ENCODE assay signal across 15 cellular contexts in the genomic region with DNA sequence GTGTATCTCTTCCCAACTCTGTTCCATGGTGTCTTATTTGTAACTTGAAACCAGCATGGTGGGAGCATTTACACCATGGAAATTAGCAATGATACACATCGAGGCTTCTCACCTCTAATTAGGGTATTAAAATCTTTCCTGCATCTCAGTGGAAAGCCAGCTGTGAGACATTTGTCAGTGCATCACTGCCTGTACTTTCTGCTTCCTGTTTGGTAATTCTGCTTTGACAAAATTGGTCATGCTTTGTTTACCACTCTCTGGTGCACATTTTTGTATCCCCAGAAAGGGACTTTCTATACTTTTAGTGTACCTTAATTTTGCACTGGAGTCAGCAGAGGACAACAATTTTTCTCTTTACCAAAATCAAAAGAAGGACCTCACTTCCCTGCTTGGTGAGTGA.
DNase-seq lines count a peak whose midpoint lies in the region; ATAC-seq, FAIRE-seq and TF ChIP-seq lines count a peak whose summit lies in the region.
"Had no signal": no experiment of that assay in that cellular context is flagged by ENCODE, and none has a peak within 500 bp of the region (broad histone marks: within the 10 kb centered on the region; RNA-seq: fewer than 3 reads in every experiment).

No MANE protein-coding gene starts in this region.

- no peaks in the 10 kb centered on the region for H3K9me1 ChIP-seq in endothelial cell of umbilical vein (replicated peaks; ENCODE audit: control insufficient read depth, extremely low read depth, insufficient read depth, low read length)

- H3K9me3 Mint-ChIP-seq in GM23338 = no peaks in the 10 kb centered on the region
- H3K9me3 Mint-ChIP-seq: activated T-cell treated with anti-CD3 and anti-CD28 coated beads, Interleukin-2, amount 50 U/mL, for 4 hours; T-helper 2 cell treated with Interferon-gamma antibody and Interleukin-4, amounts not matched to agents 5 μg/mL and 100 μg/mL, for 36 hours had no signal

- H3K27ac ChIP-seq in endothelial cell of umbilical vein (ENCODE audit: insufficient read depth, low read depth, low read length) (no peak overlapping the region), GM23338 (ENCODE audit: low read depth) (no peak overlapping the region)
- H3K27ac ChIP-seq: foreskin keratinocyte had no signal

- BruUV-seq in endothelial cell of umbilical vein (replicated peaks; lab: Mats Ljungman, UMichigan) = no TSS peak

- DNase-seq in endothelial cell of umbilical vein (ENCODE audit: low read depth, low spot score) = no peak
- no peak for DNase-seq in DMS 273 treated with DMSO at 0.1 percent for 48 hours (lab: John Stamatoyannopoulos, UW)
- DNase-seq in NCI-H2227 treated with DMSO at 0.1 percent for 48 hours (lab: John Stamatoyannopoulos, UW) = no peak
- DNase-seq in GM23338 (ENCODE audit: low spot score) = no peak
- no peak for DNase-seq in GM13976 (ENCODE audit: low spot score)
- DNase-seq: activated T-cell treated with anti-CD3 and anti-CD28 coated beads, Interleukin-2, amount 50 U/mL, for 4 hours; cerebellar nuclear complex; foreskin keratinocyte; H7; MG63; retina had no signal

- POLR2A ChIA-PET in endothelial cell of umbilical vein (lab: Charles Lee) = no interaction called here

- ATAC-seq in GM18867 (IDR thresholded peaks at IDR 0.05; ENCODE audit: unreplicated experiment) (peak; percentile 92), GM21528 (IDR thresholded peaks at IDR 0.05; ENCODE audit: low FRiP score, unreplicated experiment) (peak; percentile 81), HG03135 (IDR thresholded peaks at IDR 0.05; ENCODE audit: unreplicated experiment) (peak; percentile 79), GM23338 (no peak)
- ATAC-seq: activated T-cell treated with anti-CD3 and anti-CD28 coated beads, Interleukin-2, amount 50 U/mL, for 4 hours; foreskin keratinocyte had no signal

- TF ChIP-seq POLR2A in endothelial cell of umbilical vein (IDR thresholded peaks at IDR 0.05; ENCODE audit: low read depth, low read length) = no peak

- H2AFZ ChIP-seq in endothelial cell of umbilical vein (ENCODE audit: low read depth, low read length) (peak overlapping the region; percentile 48), GM23338 (no peak overlapping the region)

- no peaks in the 10 kb centered on the region for H3K27me3 ChIP-seq in endothelial cell of umbilical vein (ENCODE audit: control insufficient read depth in 2 of 2, insufficient read depth in 2 of 2, low read length in 2 of 2)
- H3K27me3 ChIP-seq in GM23338 (ENCODE audit: insufficient read depth) = no peaks in the 10 kb centered on the region
- H3K27me3 ChIP-seq: foreskin keratinocyte, MG63 had no signal

- intact Hi-C loops in endothelial cell of umbilical vein (cut with micrococcal nuclease) = no loop called here

- no peak for FAIRE-seq in endothelial cell of umbilical vein (lab: Jason Lieb, UNC)

- in situ Hi-C loops in GM13976 (cut with MboI; ENCODE audit: low sequenced_read_pairs, unreplicated experiment) = no loop called here

- no peak overlapping the region for H3K4me3 Mint-ChIP-seq in GM23338
- H3K4me3 Mint-ChIP-seq: activated T-cell treated with anti-CD3 and anti-CD28 coated beads, Interleukin-2, amount 50 U/mL, for 4 hours; T-helper 2 cell treated with Interferon-gamma antibody and Interleukin-4, amounts not matched to agents 5 μg/mL and 100 μg/mL, for 36 hours had no signal

- TF ChIP-seq CTCF in endothelial cell of umbilical vein (IDR thresholded peaks at IDR 0.05; ENCODE audit: extremely low read depth in 1 of 2, insufficient read depth in 1 of 2, low read depth in 1 of 2, low read length in 2 of 2) (no peak), GM23338 (conservative IDR thresholded peaks at IDR 0.05; ENCODE audit: low read depth in 2 of 2) (no peak), GM13976 (IDR thresholded peaks at IDR 0.05; ENCODE audit: borderline replicate concordance, control extremely low read depth, extremely low read depth, insufficient read depth, missing control alignments) (no peak)

- H4K20me1 ChIP-seq in endothelial cell of umbilical vein (replicated peaks; ENCODE audit: control insufficient read depth, extremely low read depth, insufficient read depth, low read length) (no peaks in the 10 kb centered on the region), GM23338 (replicated peaks; ENCODE audit: insufficient read depth) (no peaks in the 10 kb centered on the region)

- H3K9me2 ChIP-seq in GM23338 (ENCODE audit: insufficient read depth) = no peaks in the 10 kb centered on the region

- H3K36me3 Mint-ChIP-seq in GM23338 (ENCODE audit: low read depth) = no peaks in the 10 kb centered on the region

- dilution Hi-C loops in endothelial cell of umbilical vein (cut with MboI; ENCODE audit: extremely low pct_ligation_motif_present, low sequenced_read_pairs) = no loop called here

- CTCF ChIA-PET in endothelial cell of umbilical vein (lab: Charles Lee) = interaction anchor here (1.2 kb wide), 1 partner anchor 1708 kb away, joined by 3 read pairs; no protein-coding TSS in a partner anchor

- H3K79me2 ChIP-seq in endothelial cell of umbilical vein (ENCODE audit: control insufficient read depth, insufficient read depth, low read length) (no peaks in the 10 kb centered on the region), GM23338 (replicated peaks; ENCODE audit: insufficient read depth) (no peaks in the 10 kb centered on the region)

- H3K9me3 ChIP-seq in endothelial cell of umbilical vein (replicated peaks; ENCODE audit: control insufficient read depth, insufficient read depth, low read length) = no peaks in the 10 kb centered on the region
- H3K9me3 ChIP-seq: MG63 had no signal

- H3K4me2 ChIP-seq in endothelial cell of umbilical vein (ENCODE audit: insufficient read depth, low read length) (no peak overlapping the region), GM23338 (no peak overlapping the region)

- H3K4me1 Mint-ChIP-seq in GM23338 = no peaks in the 10 kb centered on the region

- H3K36me3 ChIP-seq in endothelial cell of umbilical vein (ENCODE audit: control insufficient read depth in 2 of 2, extremely low read depth in 1 of 2, insufficient read depth in 2 of 2, low read length in 2 of 2) = no peaks in the 10 kb centered on the region
- no peaks in the 10 kb centered on the region for H3K36me3 ChIP-seq in GM23338 (ENCODE audit: insufficient read depth)
- H3K36me3 ChIP-seq: MG63 had no signal

- H3K27ac Mint-ChIP-seq in GM23338 = no peak overlapping the region
- H3K27ac Mint-ChIP-seq: T-helper 2 cell treated with Interferon-gamma antibody and Interleukin-4, amounts not matched to agents 5 μg/mL and 100 μg/mL, for 36 hours had no signal

- H3K4me1 ChIP-seq in endothelial cell of umbilical vein (ENCODE audit: control insufficient read depth, extremely low read depth, insufficient read depth, low read length) (peaks cover 8% of the 10 kb centered on the region), GM23338 (ENCODE audit: insufficient read depth) (no peaks in the 10 kb centered on the region)
- H3K4me1 ChIP-seq: foreskin keratinocyte had no signal

- H3K27me3 Mint-ChIP-seq in GM23338 (ENCODE audit: insufficient read depth, low read depth, poor library complexity) = no peaks in the 10 kb centered on the region

- H3K4me3 ChIP-seq in endothelial cell of umbilical vein (replicated peaks in 1 of 3; ENCODE audit: insufficient read depth in 1 of 3, low read depth in 1 of 3, low read length in 3 of 3) (no peak overlapping the region), GM23338 (no peak overlapping the region)
- H3K4me3 ChIP-seq: MG63 had no signal

- no peaks in the 10 kb centered on the region for H3F3A ChIP-seq in GM23338 (replicated peaks; ENCODE audit: low read depth)

- no peak overlapping the region for H3K9ac ChIP-seq in endothelial cell of umbilical vein (replicated peaks; ENCODE audit: extremely low read depth, insufficient read depth, low read length)

TF ChIP-seq in endothelial cell of umbilical vein, 7 proteins besides CTCF, POLR2A, EP300 and RAD21:
- no peak for TF ChIP-seq POLR2AphosphoS5 (IDR thresholded peaks at IDR 0.05; ENCODE audit: insufficient read depth, low read depth, low read length)
- no peak for TF ChIP-seq MYC (IDR thresholded peaks at IDR 0.05; ENCODE audit: low read depth, low read length)
- no peak for TF ChIP-seq EZH2 (IDR thresholded peaks at IDR 0.05; ENCODE audit: borderline replicate concordance, low read depth, low read length, severe bottlenecking)
- TF ChIP-seq FOS (IDR thresholded peaks at IDR 0.05; ENCODE audit: borderline replicate concordance, insufficient read depth, low read length) = no peak
- TF ChIP-seq, protein P1, sequence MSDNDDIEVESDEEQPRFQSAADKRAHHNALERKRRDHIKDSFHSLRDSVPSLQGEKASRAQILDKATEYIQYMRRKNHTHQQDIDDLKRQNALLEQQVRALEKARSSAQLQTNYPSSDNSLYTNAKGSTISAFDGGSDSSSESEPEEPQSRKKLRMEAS (IDR thresholded peaks at IDR 0.05; ENCODE audit: insufficient read depth, insufficient read length) = no peak
- TF ChIP-seq GATA2 (IDR thresholded peaks at IDR 0.05; ENCODE audit: insufficient read depth, insufficient read length, low read depth, low read length) = no peak
- no peak for TF ChIP-seq JUN (IDR thresholded peaks at IDR 0.05; ENCODE audit: borderline replicate concordance, insufficient read depth, insufficient read length, low read depth)
TF ChIP-seq in endothelial cell of umbilical vein: peak in this region for 0.
